Comparison of ENCODE assay signal across 8 cellular contexts in genomic region chr9:39791356-39791755, GRCh38.
DNase-seq lines count a peak whose midpoint lies in the region; ATAC-seq and TF ChIP-seq lines count a peak whose summit lies in the region.
"Not testable (repeated sequence)": the region's sequence is repeated elsewhere in the genome, so short reads cannot be mapped to it uniquely, and the experiment has no call there.

No MANE protein-coding gene starts in this region.

- H3K4me3 ChIP-seq in AG09309 (ENCODE audit: control insufficient read depth, low read depth, low read length) (peak overlapping the region; percentile 29), smooth muscle cell (peak overlapping the region; percentile 37)
- H3K4me3 ChIP-seq in endodermal cell (ENCODE audit: low read length); liver (ENCODE audit: low read depth in 1 of 3, low read length in 3 of 3): not testable (repeated sequence)

- TF ChIP-seq RAD21 in liver (IDR thresholded peaks at IDR 0.05), result not testable (repeated sequence)

- H3K27me3 ChIP-seq in endodermal cell (ENCODE audit: control insufficient read depth, insufficient read depth, low read length, poor library complexity, severe bottlenecking); liver (ENCODE audit: control insufficient read depth in 4 of 4, insufficient read depth in 4 of 4, low read length in 3 of 4); smooth muscle cell (ENCODE audit: low read depth): not testable (repeated sequence)

- H3K36me3 Mint-ChIP-seq in endodermal cell (ENCODE audit: low read depth), result not testable (repeated sequence)

- not testable (repeated sequence) for H3K4me1 ChIP-seq in endodermal cell (ENCODE audit: control insufficient read depth, insufficient read depth, low read length); liver (ENCODE audit: control insufficient read depth in 4 of 4, insufficient read depth in 4 of 4, low read length in 3 of 4); smooth muscle cell (ENCODE audit: low read depth)

- H3K36me3 ChIP-seq in endodermal cell (ENCODE audit: control insufficient read depth, insufficient read depth, low read length); liver (ENCODE audit: control insufficient read depth in 4 of 4, insufficient read depth in 3 of 4, low read depth in 1 of 4, low read length in 3 of 4); smooth muscle cell (ENCODE audit: low read depth): not testable (repeated sequence)

- peak overlapping the region; percentile 74 for H3K4me2 ChIP-seq in smooth muscle cell

- H3K27me3 Mint-ChIP-seq in endodermal cell (ENCODE audit: insufficient read depth), result not testable (repeated sequence)

- H3K79me2 ChIP-seq in smooth muscle cell (ENCODE audit: low read depth), result not testable (repeated sequence)

- H3K27ac Mint-ChIP-seq in endodermal cell, result not testable (repeated sequence)

- H3K4me3 Mint-ChIP-seq in endodermal cell, result not testable (repeated sequence)

- 24% methylated on average over 13 of the region's 31 CpGs; no CpG with 5 or more reads in 1 of the 2 experiments for WGBS in endodermal cell (ENCODE audit: insufficient coverage in 1 of 2, insufficient read length in 1 of 2), 2 experiments
- 6% methylated on average over 17 of the region's 31 CpGs for WGBS in liver
- WGBS in smooth muscle cell (ENCODE audit: low lambda C conversion rate), result 6% methylated on average over 19 of the region's 31 CpGs

- not testable (repeated sequence) for H3K9me3 ChIP-seq in endodermal cell (ENCODE audit: control insufficient read depth, low read length); liver (ENCODE audit: control insufficient read depth in 4 of 4, low read length in 3 of 4); smooth muscle cell (replicated peaks; ENCODE audit: low read depth)

- peak; percentile 100 for ATAC-seq in GM19035 (IDR thresholded peaks at IDR 0.05; ENCODE audit: unreplicated experiment)
- peak; percentile 99 for ATAC-seq in HG02588 (IDR thresholded peaks at IDR 0.05; ENCODE audit: unreplicated experiment)
- ATAC-seq in HG03460 (IDR thresholded peaks at IDR 0.05; ENCODE audit: unreplicated experiment), result peak; percentile 100

- H3F3A ChIP-seq in smooth muscle cell (ENCODE audit: low read depth), result not testable (repeated sequence)

- H4K20me1 ChIP-seq in smooth muscle cell (ENCODE audit: low read depth), result not testable (repeated sequence)

- not testable (repeated sequence) for H3K9ac ChIP-seq in endodermal cell (ENCODE audit: extremely low read depth, low read length, poor library complexity, severe bottlenecking); liver (ENCODE audit: low read depth in 1 of 2, low read length in 2 of 2); smooth muscle cell (ENCODE audit: low read depth)

- not testable (repeated sequence) for H3K9me3 Mint-ChIP-seq in endodermal cell

- H3K4me1 Mint-ChIP-seq in endodermal cell, result not testable (repeated sequence)

- not testable (repeated sequence) for DNase-seq in AG09309 (ENCODE audit: low read depth); endodermal cell; smooth muscle cell (lab: John Stamatoyannopoulos, UW; ENCODE audit: unreplicated experiment)
- peak in 2 of 3 experiments; percentile 2 to 22 for DNase-seq in activated CD8-positive, alpha-beta memory T cell treated with anti-CD3 and anti-CD28 coated beads for 48 hours (ENCODE audit: low read depth in 2 of 3, low spot score in 2 of 3)

- H2AFZ ChIP-seq in smooth muscle cell (ENCODE audit: low read depth), result not testable (repeated sequence)

- H3K27ac ChIP-seq in endodermal cell (ENCODE audit: low read depth, low read length); liver (ENCODE audit: low read depth in 1 of 2, low read length in 2 of 2); smooth muscle cell (ENCODE audit: low read depth): not testable (repeated sequence)

- not testable (repeated sequence) for TF ChIP-seq CTCF in AG09309 (IDR thresholded peaks at IDR 0.05; ENCODE audit: control insufficient read depth, insufficient read depth, low read depth, low read length, missing control alignments); liver (IDR thresholded peaks at IDR 0.05; ENCODE audit: low read depth, low read length, missing input control); smooth muscle cell (IDR thresholded peaks at IDR 0.05; ENCODE audit: borderline replicate concordance, insufficient read depth, poor library complexity, severe bottlenecking)
- peak; percentile 24 for TF ChIP-seq CTCF in endodermal cell (conservative IDR thresholded peaks at IDR 0.05)

TF ChIP-seq in liver, 16 proteins besides CTCF, POLR2A, EP300 and RAD21:
- TF ChIP-seq EGR1 (IDR thresholded peaks at IDR 0.05; ENCODE audit: low read depth in 2 of 2) (peak; percentile 20 to 46), HNF4A (conservative IDR thresholded peaks at IDR 0.05) (peak in 1 of 2 donors; percentile 12), RXRA (IDR thresholded peaks at IDR 0.05) (peak; percentile 4 to 14), YY1 (IDR thresholded peaks at IDR 0.05) (peak; percentile 17), SP1 (IDR thresholded peaks at IDR 0.05) (peak; percentile 19)
